ENCODE assay signal across 17 cellular contexts in genomic region chr4:95068401-95068800, GRCh38.
DNase-seq lines count a peak whose midpoint lies in the region; ATAC-seq, FAIRE-seq and TF ChIP-seq lines count a peak whose summit lies in the region.
"Had no signal": no experiment of that assay in that cellular context is flagged by ENCODE, and none has a peak within 500 bp of the region (broad histone marks: within the 10 kb centered on the region; RNA-seq: fewer than 3 reads in every experiment).

No MANE protein-coding gene starts in this region.

- H3K4me3 ChIP-seq in K562 (no peak overlapping the region), gastrocnemius medialis (no peak overlapping the region)
- H3K4me3 ChIP-seq: BLaER1, HAP-1 had no signal

- H2AFZ ChIP-seq in K562 (ENCODE audit: low read depth, low read length) = no peak overlapping the region

- no peak for TF ChIP-seq RAD21 in K562 (CRISPR knock-in tag; conservative IDR thresholded peaks at IDR 0.05 in 1 of 2, IDR thresholded peaks at IDR 0.05 in 1 of 2)

- ATAC-seq in K562 (no peak), left lobe of liver (no peak), gastrocnemius medialis (no peak)
- peak; percentile 71 to 72 for ATAC-seq in stimulated activated naive B cell treated with anti-CD40 and anti-IgM and Interleukin-4, amounts not matched to agents 10 μg/mL and 1 μg/mL and 100 μg/mL, for 72 hours (replicated peaks)
- ATAC-seq: HepG2 had no signal

- peak; percentile 36 for FAIRE-seq in GM12892 (lab: Jason Lieb, UNC)
- peak; percentile 11 for FAIRE-seq in K562 (lab: Jason Lieb, UNC)
- FAIRE-seq: GM12891, H1, HepG2, HTR-8/SVneo had no signal

- no peaks in the 10 kb centered on the region for H3K79me2 ChIP-seq in K562 (ENCODE audit: control insufficient read depth, insufficient read depth, low read length)

- H3K9ac ChIP-seq in K562 (ENCODE audit: insufficient read depth in 1 of 2, low read depth in 2 of 2, low read length in 2 of 2) = no peak overlapping the region
- H3K9ac ChIP-seq: BLaER1 had no signal

- TF ChIP-seq EP300 in K562 (IDR thresholded peaks at IDR 0.05; ENCODE audit: low read length) = no peak

- peak overlapping the region in 3 of 5 donors; percentile 19 to 44 (median 38) for H3K4me3 Mint-ChIP-seq in immature natural killer cell
- no peak overlapping the region for H3K4me3 Mint-ChIP-seq in stimulated activated naive B cell treated with anti-CD40 and anti-IgM and Interleukin-4, amounts not matched to agents 10 μg/mL and 1 μg/mL and 100 μg/mL, for 72 hours
- H3K4me3 Mint-ChIP-seq: CD8-positive, alpha-beta memory T cell had no signal

- no TSS peak for BruUV-seq in K562 (replicated peaks; lab: Mats Ljungman, UMichigan)

- H3K36me3 ChIP-seq in K562 (ENCODE audit: control insufficient read depth, insufficient read depth, low read length) (no peaks in the 10 kb centered on the region), gastrocnemius medialis (no peaks in the 10 kb centered on the region)
- H3K36me3 ChIP-seq: BLaER1, HAP-1 had no signal

- CTCF ChIA-PET in K562 (lab: Yijun Ruan, JAX; ENCODE audit: low intra/inter-chr PET ratio) = no interaction called here

- H3K27me3 ChIP-seq in K562 (ENCODE audit: control insufficient read depth in 2 of 2, insufficient read depth in 2 of 2, low read length in 2 of 2) (no peaks in the 10 kb centered on the region; a peak in 1 of 5 replicates), gastrocnemius medialis (no peaks in the 10 kb centered on the region)
- H3K27me3 ChIP-seq: BLaER1 had no signal

- no peaks in the 10 kb centered on the region for H4K20me1 ChIP-seq in K562 (replicated peaks; ENCODE audit: control insufficient read depth, insufficient read depth, low read length)
- H4K20me1 ChIP-seq: BLaER1 had no signal

- H3K27ac ChIP-seq in K562 (ENCODE audit: extremely low read depth, low read depth, low read length) = no peak overlapping the region
- H3K27ac ChIP-seq in gastrocnemius medialis = no peak overlapping the region
- H3K27ac ChIP-seq: BLaER1 had no signal

- TF ChIP-seq CTCF in K562 (IDR thresholded peaks at IDR 0.05 in 2 of 3, conservative IDR thresholded peaks at IDR 0.05 in 1 of 3; ENCODE audit: insufficient read depth in 2 of 3, low read depth in 1 of 3, low read length in 3 of 3) (no peak), gastrocnemius medialis (IDR thresholded peaks at IDR 0.05 in 4 of 5, conservative IDR thresholded peaks at IDR 0.05 in 1 of 5) (no peak)

- H3K4me1 ChIP-seq in K562 (replicated peaks in 1 of 2; ENCODE audit: control insufficient read depth in 2 of 2, insufficient read depth in 2 of 2, low read length in 2 of 2) = no peaks in the 10 kb centered on the region
- peaks cover 0 to 8% of the 10 kb centered on the region in 2 donors for H3K4me1 ChIP-seq in gastrocnemius medialis
- H3K4me1 ChIP-seq: BLaER1, Caco-2, HAP-1 had no signal

- in situ Hi-C loops in K562 (cut with MboI) = no loop called here
- in situ Hi-C loops in gastrocnemius medialis (cut with MboI; ENCODE audit: low sequenced_read_pairs in 4 of 4) = no loop called here

- 0 out of 2 replicates have a peak, but pooled peaks cover 1% of the 10 kb centered on the region for H3K9me3 ChIP-seq in K562 (replicated peaks; ENCODE audit: control insufficient read depth, insufficient read depth, low read depth, low read length)
- H3K9me3 ChIP-seq in gastrocnemius medialis = no peaks in the 10 kb centered on the region
- H3K9me3 ChIP-seq: BLaER1, Caco-2, HAP-1 had no signal

- H3K4me1 Mint-ChIP-seq in immature natural killer cell = peaks cover 26 to 33% of the 10 kb centered on the region in 2 donors
- H3K4me1 Mint-ChIP-seq in stimulated activated naive B cell treated with anti-CD40 and anti-IgM and Interleukin-4, amounts not matched to agents 10 μg/mL and 1 μg/mL and 100 μg/mL, for 72 hours = peaks cover 2 to 12% of the 10 kb centered on the region in 2 donors
- H3K4me1 Mint-ChIP-seq: CD8-positive, alpha-beta memory T cell had no signal

- DNase-seq in GM12892 (ENCODE audit: insufficient read length) (no peak), K562 (ENCODE audit: extremely low read depth in 1 of 4, low spot score in 3 of 4) (no peak), immature natural killer cell (no peak), NCI-H128 (lab: John Stamatoyannopoulos, UW; ENCODE audit: unreplicated experiment) (no peak), left lobe of liver (ENCODE audit: low spot score) (no peak), gastrocnemius medialis (no peak)
- DNase-seq in stimulated activated naive B cell treated with anti-CD40 and anti-IgM and Interleukin-4, amounts not matched to agents 10 μg/mL and 1 μg/mL and 100 μg/mL, for 72 hours = no peak
- DNase-seq: 8988T; AML-193; Caco-2; CD8-positive, alpha-beta memory T cell had no signal

- 0% methylated on average over 1 of the region's 1 CpG for WGBS in K562 (ENCODE audit: insufficient coverage, low coverage, missing lambda C conversion rate)

- peak overlapping the region; percentile 24 to 85 (median 52) for H3K27ac Mint-ChIP-seq in immature natural killer cell
- H3K27ac Mint-ChIP-seq in stimulated activated naive B cell treated with anti-CD40 and anti-IgM and Interleukin-4, amounts not matched to agents 10 μg/mL and 1 μg/mL and 100 μg/mL, for 72 hours = no peak overlapping the region
- H3K27ac Mint-ChIP-seq: CD8-positive, alpha-beta memory T cell had no signal

- H3K4me2 ChIP-seq in K562 (ENCODE audit: insufficient read depth, low read length) = no peak overlapping the region
- H3K4me2 ChIP-seq: BLaER1 had no signal

- H3K9me1 ChIP-seq in K562 (ENCODE audit: control insufficient read depth, insufficient read depth, low read length) = no peaks in the 10 kb centered on the region

- H3K27me3 Mint-ChIP-seq in immature natural killer cell (ENCODE audit: low read depth in 3 of 3) = peaks cover 0 to 3% (median 0%) of the 10 kb centered on the region in 3 donors
- H3K27me3 Mint-ChIP-seq in stimulated activated naive B cell treated with anti-CD40 and anti-IgM and Interleukin-4, amounts not matched to agents 10 μg/mL and 1 μg/mL and 100 μg/mL, for 72 hours = no peaks in the 10 kb centered on the region
- H3K27me3 Mint-ChIP-seq: CD8-positive, alpha-beta memory T cell had no signal

- no peak for TF ChIP-seq POLR2A in GM12892 (IDR thresholded peaks at IDR 0.05; ENCODE audit: low read depth, low read length)
- no peak for TF ChIP-seq POLR2A in K562 (conservative IDR thresholded peaks at IDR 0.05)
- no peak for TF ChIP-seq POLR2A in gastrocnemius medialis (IDR thresholded peaks at IDR 0.05)

- H3K9me3 Mint-ChIP-seq in immature natural killer cell = peaks cover 0 to 6% (median 0%) of the 10 kb centered on the region in 6 donors
- peaks cover 0 to 3% of the 10 kb centered on the region in 2 donors for H3K9me3 Mint-ChIP-seq in stimulated activated naive B cell treated with anti-CD40 and anti-IgM and Interleukin-4, amounts not matched to agents 10 μg/mL and 1 μg/mL and 100 μg/mL, for 72 hours
- H3K9me3 Mint-ChIP-seq: CD8-positive, alpha-beta memory T cell had no signal

- intact Hi-C loops in K562 (cut with micrococcal nuclease) (no loop called here), gastrocnemius medialis (cut with DNase I; ENCODE audit: low total_unique reads) (no loop called here)

- no peaks in the 10 kb centered on the region for H3K36me3 Mint-ChIP-seq in immature natural killer cell
- H3K36me3 Mint-ChIP-seq in stimulated activated naive B cell treated with anti-CD40 and anti-IgM and Interleukin-4, amounts not matched to agents 10 μg/mL and 1 μg/mL and 100 μg/mL, for 72 hours = no peaks in the 10 kb centered on the region
- H3K36me3 Mint-ChIP-seq: CD8-positive, alpha-beta memory T cell had no signal

- POLR2A ChIA-PET in K562 (lab: Yijun Ruan, JAX) = no interaction called here

Comparison
In these comparisons a context has a peak if more than half of its experiments do, and no peak if none do; other contexts are left out.
1. ATAC-seq: peak in stimulated activated naive B cell treated with anti-CD40 and anti-IgM and Interleukin-4, amounts not matched to agents 10 μg/mL and 1 μg/mL and 100 μg/mL, for 72 hours (2 of 2); none in K562 (single experiment), left lobe of liver (single experiment) and gastrocnemius medialis (0 of 2).
2. H3K4me3 Mint-ChIP-seq: peak in immature natural killer cell (3 of 5); none in stimulated activated naive B cell treated with anti-CD40 and anti-IgM and Interleukin-4, amounts not matched to agents 10 μg/mL and 1 μg/mL and 100 μg/mL, for 72 hours (0 of 2).